Comparison of ENCODE assay signal across 1 cellular context in the genomic region with DNA sequence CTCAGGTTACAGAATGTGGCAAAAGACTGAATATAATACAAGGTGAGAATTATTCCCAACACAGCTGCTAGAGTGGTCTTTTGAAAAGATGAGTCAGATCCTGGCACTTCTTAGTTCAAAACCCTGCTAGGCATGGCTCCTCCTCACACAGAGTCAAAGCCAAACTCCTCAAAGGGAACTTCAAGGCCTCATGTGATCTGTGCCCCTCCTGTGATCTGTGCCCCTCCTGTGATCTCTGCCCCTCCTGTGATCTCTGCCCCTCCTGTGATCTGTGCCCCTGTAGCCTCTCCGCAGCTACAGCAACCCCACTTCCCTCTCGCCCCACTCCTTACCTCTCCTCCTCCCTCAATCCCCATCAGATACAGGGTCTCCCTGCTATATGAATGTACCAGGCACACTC.
TF ChIP-seq lines count a peak whose summit lies in the region.

No MANE protein-coding gene starts in this region.

TF ChIP-seq in H1, 55 proteins besides CTCF, POLR2A, EP300 and RAD21:
- TF ChIP-seq, protein P1, sequence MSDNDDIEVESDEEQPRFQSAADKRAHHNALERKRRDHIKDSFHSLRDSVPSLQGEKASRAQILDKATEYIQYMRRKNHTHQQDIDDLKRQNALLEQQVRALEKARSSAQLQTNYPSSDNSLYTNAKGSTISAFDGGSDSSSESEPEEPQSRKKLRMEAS (IDR thresholded peaks at IDR 0.05), result no peak
- TF ChIP-seq RNF2 (IDR thresholded peaks at IDR 0.05; ENCODE audit: borderline replicate concordance, low read depth, low read length, missing control alignments, poor library complexity, severe bottlenecking) (no peak), SP1 (IDR thresholded peaks at IDR 0.05; ENCODE audit: low read depth, low read length) (no peak), CTBP2 (IDR thresholded peaks at IDR 0.05; ENCODE audit: borderline replicate concordance, insufficient read depth, insufficient read length, low read length) (no peak), ZNF274 (IDR thresholded peaks at IDR 0.05; ENCODE audit: borderline replicate concordance, extremely low read depth, low read length) (no peak), RXRA (IDR thresholded peaks at IDR 0.05; ENCODE audit: insufficient read depth, low read depth, low read length) (no peak), BCL11A (IDR thresholded peaks at IDR 0.05; ENCODE audit: low read depth in 2 of 2, low read length in 2 of 2) (no peak), CBX8 (IDR thresholded peaks at IDR 0.05; ENCODE audit: borderline replicate concordance, low read depth, low read length) (no peak), TEAD4 (IDR thresholded peaks at IDR 0.05; ENCODE audit: low read depth, low read length) (no peak), GABPA (IDR thresholded peaks at IDR 0.05; ENCODE audit: borderline replicate concordance, insufficient read depth, low read length) (no peak)
